9 cellular contexts compared by ENCODE assay signal in genomic region chr1:112905420-112906154, GRCh38. TPM values are rescaled to one million over a fixed set of nuclear protein-coding genes. Genes with fewer than 3 reads are reported as not detected.
DNase-seq lines count a peak whose midpoint lies in the region; ATAC-seq, FAIRE-seq and TF ChIP-seq lines count a peak whose summit lies in the region.
"Had no signal": no experiment of that assay in that cellular context is flagged by ENCODE, and none has a peak within 500 bp of the region (broad histone marks: within the 10 kb centered on the region; RNA-seq: fewer than 3 reads in every experiment).

No MANE protein-coding gene starts in this region.

- dilution Hi-C loops in keratinocyte (cut with MboI; ENCODE audit: extremely low pct_ligation_motif_present, low sequenced_read_pairs), result no loop called here

- H3K27me3 ChIP-seq in keratinocyte (ENCODE audit: control insufficient read depth, extremely low read depth, insufficient read depth, low read length), result no peaks in the 10 kb centered on the region

- peaks cover 49% of the 10 kb centered on the region for H3K4me1 ChIP-seq in keratinocyte (ENCODE audit: control insufficient read depth, extremely low read depth, insufficient read depth, low read length)

- peak overlapping the region; percentile 32 for H3K27ac Mint-ChIP-seq in activated T-cell treated with anti-CD3 and anti-CD28 coated beads, Interleukin-2, amount 50 U/mL, for 24 hours
- peak overlapping the region in 3 of 5 experiments; percentile 3 to 79 (median 28) for H3K27ac Mint-ChIP-seq in brain
- H3K27ac Mint-ChIP-seq in activated CD8-positive, alpha-beta memory T cell treated with anti-CD3 and anti-CD28 coated beads, Interleukin-2, amount 10 ng/mL, durations not matched to agents 7 days and 5 days, result no peak overlapping the region

- H3K4me1 Mint-ChIP-seq in activated T-cell treated with anti-CD3 and anti-CD28 coated beads, Interleukin-2, amount 50 U/mL, for 24 hours (ENCODE audit: low read depth), result peaks cover 41% of the 10 kb centered on the region
- H3K4me1 Mint-ChIP-seq in brain, result peaks cover 18% of the 10 kb centered on the region
- H3K4me1 Mint-ChIP-seq in activated CD8-positive, alpha-beta memory T cell treated with anti-CD3 and anti-CD28 coated beads, Interleukin-2, amount 10 ng/mL, durations not matched to agents 7 days and 5 days, result peaks cover 20% of the 10 kb centered on the region

- peaks cover 0 to 5% of the 10 kb centered on the region in 2 experiments for H3K36me3 ChIP-seq in keratinocyte (ENCODE audit: control insufficient read depth in 2 of 2, extremely low read depth in 1 of 2, insufficient read depth in 2 of 2, low read length in 2 of 2)

- no peaks in the 10 kb centered on the region for H3K9me1 ChIP-seq in keratinocyte (ENCODE audit: control insufficient read depth, extremely low read depth, insufficient read depth, low read length)

- DNase-seq in activated T-cell treated with anti-CD3 and anti-CD28 coated beads, Interleukin-2, amount 50 U/mL, for 24 hours, result no peak
- no peak for DNase-seq in activated T-cell treated with anti-CD3 and anti-CD28 coated beads, Interleukin-2, amount 50 U/mL, for 1 hour
- DNase-seq in keratinocyte (ENCODE audit: low read depth, low spot score) (no peak), substantia nigra (lab: John Stamatoyannopoulos, UW) (peak in 2 of 49 donors; percentile 39 to 51), GM12892 (ENCODE audit: insufficient read length) (no peak), NCI-H2196 (lab: John Stamatoyannopoulos, UW; ENCODE audit: unreplicated experiment) (no peak)
- DNase-seq in activated CD8-positive, alpha-beta memory T cell treated with anti-CD3 and anti-CD28 coated beads, Interleukin-2, amount 10 ng/mL, durations not matched to agents 7 days and 5 days, result no peak
- DNase-seq: NCI-H1105 treated with DMSO at 0.1 percent for 48 hours had no signal

- no peaks in the 10 kb centered on the region for H3K79me2 ChIP-seq in keratinocyte (ENCODE audit: control insufficient read depth, insufficient read depth, low read length)

- H2AFZ ChIP-seq in keratinocyte (ENCODE audit: control insufficient read depth, low read length), result no peak overlapping the region

- H4K20me1 ChIP-seq in keratinocyte (ENCODE audit: control insufficient read depth, extremely low read depth, insufficient read depth, low read length), result no peaks in the 10 kb centered on the region

- peak overlapping the region; percentile 83 for H3K27ac ChIP-seq in keratinocyte (ENCODE audit: control insufficient read depth, insufficient read depth, low read length)
- peak overlapping the region; percentile 78 for H3K27ac ChIP-seq in substantia nigra (ENCODE audit: low read depth, low read length, poor library complexity, severe bottlenecking)

- FAIRE-seq in keratinocyte (lab: Jason Lieb, UNC) (peak; percentile 56), GM12892 (lab: Jason Lieb, UNC) (no peak)

- H3K4me2 ChIP-seq in keratinocyte (ENCODE audit: control insufficient read depth, extremely low read depth, insufficient read depth, low read depth, low read length), result peak overlapping the region; percentile 82

- no peaks in the 10 kb centered on the region for H3K27me3 Mint-ChIP-seq in activated T-cell treated with anti-CD3 and anti-CD28 coated beads, Interleukin-2, amount 50 U/mL, for 24 hours
- no peaks in the 10 kb centered on the region for H3K27me3 Mint-ChIP-seq in brain
- H3K27me3 Mint-ChIP-seq in activated CD8-positive, alpha-beta memory T cell treated with anti-CD3 and anti-CD28 coated beads, Interleukin-2, amount 10 ng/mL, durations not matched to agents 7 days and 5 days, result no peaks in the 10 kb centered on the region

- CTCF ChIA-PET in activated CD8-positive, alpha-beta memory T cell treated with anti-CD3 and anti-CD28 coated beads, Interleukin-2, amount 10 ng/mL, durations not matched to agents 7 days and 5 days (lab: Charles Lee), result interaction anchor here (0.7 to 2.3 kb wide), 2 partner anchors 167 to 481 kb away, joined by 3 to 7 read pairs; partner anchors contain the start of gene LRIG2

- TF ChIP-seq POLR2A in GM12892 (IDR thresholded peaks at IDR 0.05; ENCODE audit: low read depth, low read length), result no peak

- H3K9me3 Mint-ChIP-seq in activated T-cell treated with anti-CD3 and anti-CD28 coated beads, Interleukin-2, amount 50 U/mL, for 24 hours, result no peaks in the 10 kb centered on the region
- H3K9me3 Mint-ChIP-seq in brain, result no peaks in the 10 kb centered on the region
- no peaks in the 10 kb centered on the region for H3K9me3 Mint-ChIP-seq in activated CD8-positive, alpha-beta memory T cell treated with anti-CD3 and anti-CD28 coated beads, Interleukin-2, amount 10 ng/mL, durations not matched to agents 7 days and 5 days (ENCODE audit: low read depth)

- no peak for ATAC-seq in activated CD8-positive, alpha-beta memory T cell treated with anti-CD3 and anti-CD28 coated beads, Interleukin-2, amount 10 ng/mL, durations not matched to agents 7 days and 5 days

- H3K4me3 ChIP-seq in keratinocyte (ENCODE audit: control insufficient read depth in 2 of 3, extremely low read depth in 1 of 3, insufficient read depth in 2 of 3, low read depth in 1 of 3, low read length in 3 of 3), result peak overlapping the region in 2 of 3 experiments; percentile 40 to 49

- peaks cover 25% of the 10 kb centered on the region for H3K36me3 Mint-ChIP-seq in activated T-cell treated with anti-CD3 and anti-CD28 coated beads, Interleukin-2, amount 50 U/mL, for 24 hours (ENCODE audit: low read depth)
- peaks cover 17% of the 10 kb centered on the region for H3K36me3 Mint-ChIP-seq in brain
- H3K36me3 Mint-ChIP-seq in activated CD8-positive, alpha-beta memory T cell treated with anti-CD3 and anti-CD28 coated beads, Interleukin-2, amount 10 ng/mL, durations not matched to agents 7 days and 5 days, result peaks cover 4% of the 10 kb centered on the region

- TF ChIP-seq CTCF in brain (conservative IDR thresholded peaks at IDR 0.05) (no peak), keratinocyte (optimal IDR thresholded peaks at IDR 0.05 in 1 of 3, IDR thresholded peaks at IDR 0.05 in 1 of 3, conservative IDR thresholded peaks at IDR 0.05 in 1 of 3; ENCODE audit: extremely low read depth in 1 of 3, insufficient read depth in 2 of 3, low read length in 3 of 3) (no peak)

- H3K9ac ChIP-seq in keratinocyte (ENCODE audit: control insufficient read depth, extremely low read depth, insufficient read depth, low read length), result peak overlapping the region; percentile 65

- H3K4me3 Mint-ChIP-seq in activated T-cell treated with anti-CD3 and anti-CD28 coated beads, Interleukin-2, amount 50 U/mL, for 24 hours, result no peak overlapping the region
- H3K4me3 Mint-ChIP-seq in brain, result no peak overlapping the region
- H3K4me3 Mint-ChIP-seq in activated CD8-positive, alpha-beta memory T cell treated with anti-CD3 and anti-CD28 coated beads, Interleukin-2, amount 10 ng/mL, durations not matched to agents 7 days and 5 days, result no peak overlapping the region

- H3K9me3 ChIP-seq in keratinocyte (ENCODE audit: control insufficient read depth, low read depth, low read length), result no peaks in the 10 kb centered on the region

RNA-seq across cellular contexts. Expression of gene SLC16A1, which starts 50.4 kb away (rescaled TPM):
- polyA plus RNA-seq in brain (ENCODE audit: insufficient read depth, low read depth, low replicate concordance) (38.9 TPM), keratinocyte (221 to 269 TPM (median 242 TPM) in 3 replicates)
- 66.2 TPM for polyA plus RNA-seq in keratinocyte (2011; ENCODE audit: low read depth)
- polyA plus RNA-seq in keratinocyte (2011; cell fraction: cytosol; rRNA removed), result 29.6 and 51.5 TPM in 2 replicates
- 292 and 392 TPM in 2 replicates for polyA plus RNA-seq in keratinocyte (2011; cell fraction: nucleus; rRNA removed)
- polyA plus RNA-seq in keratinocyte (2012; ENCODE audit: low replicate concordance), result 114 and 178 TPM in 2 replicates
- polyA minus RNA-seq in keratinocyte, result 315 to 729 TPM (median 646 TPM) in 3 replicates
- polyA minus RNA-seq in keratinocyte (2011; cell fraction: cytosol; rRNA and poly(A)+ RNA removed), result 218 TPM
- 362 and 575 TPM in 2 replicates for polyA minus RNA-seq in keratinocyte (2011; cell fraction: nucleus; rRNA and poly(A)+ RNA removed)
- 27.1 TPM for polyA plus RNA-seq in GM12892 (2012; ENCODE audit: missing spikeins)
- total RNA-seq in activated CD8-positive, alpha-beta memory T cell treated with anti-CD3 and anti-CD28 coated beads, Interleukin-2, amount 10 ng/mL, durations not matched to agents 7 days and 5 days, result 10 to 100 TPM; 47.6 to 57.3 TPM
